Comparison of ENCODE assay signal across 8 cellular contexts in the genomic region with DNA sequence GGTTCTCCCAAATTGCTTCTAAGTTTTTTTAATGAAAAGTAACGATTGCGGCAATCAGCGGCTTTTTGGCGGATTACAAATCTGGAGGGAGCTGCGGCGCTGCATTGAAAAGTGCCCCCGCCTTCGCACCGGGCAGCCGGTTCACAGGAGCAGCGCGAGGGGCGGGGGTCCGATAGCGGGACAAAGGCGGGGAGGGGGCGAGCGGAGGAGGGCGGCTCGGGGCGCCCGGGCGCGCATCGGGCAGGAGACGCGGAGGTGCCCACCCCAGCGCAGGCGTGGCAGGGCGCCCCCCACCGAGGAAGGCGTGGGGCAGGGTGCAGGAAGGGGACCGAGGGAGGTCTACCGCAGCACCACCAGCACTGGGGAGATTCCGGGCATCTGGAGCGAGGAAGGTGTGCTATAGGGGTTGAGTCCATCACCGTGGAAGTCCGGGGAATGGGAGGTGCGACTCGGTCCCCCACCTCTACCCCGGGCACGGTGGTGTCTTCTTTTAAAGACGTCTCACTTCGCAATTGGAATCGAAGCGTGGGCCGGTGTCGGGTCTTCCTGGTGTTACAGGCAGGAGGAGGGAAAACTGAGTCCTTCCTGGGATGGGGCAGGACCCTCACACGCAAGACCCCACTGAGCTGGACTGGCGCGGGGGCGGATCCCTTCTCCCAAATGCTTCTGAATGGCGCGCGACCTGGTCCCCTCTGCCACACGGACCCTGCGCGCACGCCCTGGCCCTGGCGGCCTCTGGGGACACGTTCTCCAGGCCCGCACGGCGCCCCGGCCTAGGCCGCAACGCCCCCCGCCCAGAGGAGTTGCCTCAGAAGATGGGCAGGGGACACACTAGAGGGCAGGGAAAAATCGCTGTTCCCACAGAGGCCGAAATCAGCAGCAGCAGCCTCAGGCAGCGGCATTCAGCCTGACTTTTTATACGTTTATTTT. TPM values are rescaled to one million over a fixed set of nuclear protein-coding genes. Genes with fewer than 3 reads are reported as not detected.
A peak's percentile ranks its signal among the peaks of the same experiment; 100 is the strongest.
DNase-seq lines count a peak whose midpoint lies in the region; ATAC-seq and TF ChIP-seq lines count a peak whose summit lies in the region.

No MANE protein-coding gene starts in this region.

- DNase-seq in CD4-positive, CD25-positive, alpha-beta regulatory T cell, result no peak
- DNase-seq in endodermal cell, result peak; percentile 77
- DNase-seq in osteoblast (ENCODE audit: insufficient read length, low spot score, missing footprints), result no peak
- DNase-seq in epidermal melanocyte (ENCODE audit: insufficient read length, low spot score), result no peak
- no peak for DNase-seq in NCI-H2196 (lab: John Stamatoyannopoulos, UW; ENCODE audit: unreplicated experiment)
- DNase-seq in H4 (ENCODE audit: low spot score), result no peak

- H3K36me3 ChIP-seq in CD4-positive, CD25-positive, alpha-beta regulatory T cell (ENCODE audit: control insufficient read depth, insufficient read depth, low read length), result no peaks in the 10 kb centered on the region
- H3K36me3 ChIP-seq in SU-DHL-6 (ENCODE audit: low read length), result no peaks in the 10 kb centered on the region
- no peaks in the 10 kb centered on the region for H3K36me3 ChIP-seq in endodermal cell (ENCODE audit: control insufficient read depth, insufficient read depth, low read length)
- H3K36me3 ChIP-seq in osteoblast (ENCODE audit: insufficient read depth, low read length), result no peaks in the 10 kb centered on the region

- H3K79me2 ChIP-seq in SU-DHL-6 (ENCODE audit: insufficient read depth, low read length) (no peaks in the 10 kb centered on the region), osteoblast (ENCODE audit: insufficient read depth, low read length) (no peaks in the 10 kb centered on the region)

- H4K20me1 ChIP-seq in SU-DHL-6 (ENCODE audit: low read depth, low read length) (no peaks in the 10 kb centered on the region), osteoblast (ENCODE audit: insufficient read depth, low read length) (no peaks in the 10 kb centered on the region)

- H3K4me3 ChIP-seq in CD4-positive, CD25-positive, alpha-beta regulatory T cell (ENCODE audit: low read depth, low read length), result peak overlapping the region; percentile 76
- H3K4me3 ChIP-seq in SU-DHL-6 (ENCODE audit: insufficient read depth, low read length, poor library complexity, severe bottlenecking), result no peak overlapping the region
- H3K4me3 ChIP-seq in endodermal cell (ENCODE audit: low read length), result peak overlapping the region; percentile 62
- H3K4me3 ChIP-seq in osteoblast (ENCODE audit: insufficient read depth, low read length), result peak overlapping the region; percentile 64

- no peak overlapping the region for H3K27ac ChIP-seq in CD4-positive, CD25-positive, alpha-beta regulatory T cell (ENCODE audit: insufficient read depth, low read length, poor library complexity, severe bottlenecking)
- H3K27ac ChIP-seq in SU-DHL-6 (ENCODE audit: low read depth, low read length) (no peak overlapping the region), endodermal cell (ENCODE audit: low read depth, low read length) (no peak overlapping the region), osteoblast (ENCODE audit: low read depth, low read length) (no peak overlapping the region)

- H3K4me3 Mint-ChIP-seq in CD4-positive, CD25-positive, alpha-beta regulatory T cell, result peak overlapping the region; percentile 87 to 94 (median 92)
- peak overlapping the region; percentile 39 for H3K4me3 Mint-ChIP-seq in endodermal cell

- H2AFZ ChIP-seq in SU-DHL-6 (ENCODE audit: low read depth, low read length, severe bottlenecking), result no peak overlapping the region
- H2AFZ ChIP-seq in osteoblast (ENCODE audit: low read length), result peak overlapping the region; percentile 56

- H3K27me3 ChIP-seq in CD4-positive, CD25-positive, alpha-beta regulatory T cell (ENCODE audit: control insufficient read depth, insufficient read depth, low read length), result peaks cover 45% of the 10 kb centered on the region
- H3K27me3 ChIP-seq in SU-DHL-6 (ENCODE audit: low read length), result no peaks in the 10 kb centered on the region
- H3K27me3 ChIP-seq in endodermal cell (ENCODE audit: control insufficient read depth, insufficient read depth, low read length, poor library complexity, severe bottlenecking), result peaks cover 100% of the 10 kb centered on the region
- peaks cover 93% of the 10 kb centered on the region for H3K27me3 ChIP-seq in osteoblast (ENCODE audit: insufficient read depth, low read length)

- H3K36me3 Mint-ChIP-seq in CD4-positive, CD25-positive, alpha-beta regulatory T cell, result no peaks in the 10 kb centered on the region
- no peaks in the 10 kb centered on the region for H3K36me3 Mint-ChIP-seq in endodermal cell (ENCODE audit: low read depth)

- no peaks in the 10 kb centered on the region for H3K9me3 ChIP-seq in CD4-positive, CD25-positive, alpha-beta regulatory T cell (ENCODE audit: control insufficient read depth in 2 of 2, low read length in 2 of 2)
- H3K9me3 ChIP-seq in SU-DHL-6 (ENCODE audit: insufficient read depth, low read length) (no peaks in the 10 kb centered on the region), endodermal cell (ENCODE audit: control insufficient read depth, low read length) (no peaks in the 10 kb centered on the region), osteoblast (ENCODE audit: low read depth, low read length) (no peaks in the 10 kb centered on the region)

- peak overlapping the region; percentile 23 for H3K4me2 ChIP-seq in SU-DHL-6 (ENCODE audit: low read depth, low read length, poor library complexity, severe bottlenecking)
- peak overlapping the region; percentile 81 for H3K4me2 ChIP-seq in osteoblast (ENCODE audit: insufficient read depth, low read length)

- no peak for ATAC-seq in CD4-positive, CD25-positive, alpha-beta regulatory T cell (ENCODE audit: low read depth in 2 of 2)
- no peak for ATAC-seq in GM18868 (IDR thresholded peaks at IDR 0.05; ENCODE audit: unreplicated experiment)

- peaks cover 49% of the 10 kb centered on the region for H3K4me1 ChIP-seq in CD4-positive, CD25-positive, alpha-beta regulatory T cell (ENCODE audit: control insufficient read depth, insufficient read depth, low read length, poor library complexity, severe bottlenecking)
- H3K4me1 ChIP-seq in endodermal cell (ENCODE audit: control insufficient read depth, insufficient read depth, low read length) (peaks cover 11% of the 10 kb centered on the region), osteoblast (ENCODE audit: insufficient read depth, low read length) (peaks cover 19% of the 10 kb centered on the region)

- H3F3A ChIP-seq in SU-DHL-6 (ENCODE audit: insufficient read depth), result no peaks in the 10 kb centered on the region

- H3K27me3 Mint-ChIP-seq in CD4-positive, CD25-positive, alpha-beta regulatory T cell, result peaks cover 97% of the 10 kb centered on the region
- H3K27me3 Mint-ChIP-seq in endodermal cell (ENCODE audit: insufficient read depth), result peaks cover 98% of the 10 kb centered on the region

- no peaks in the 10 kb centered on the region for H3K9me2 ChIP-seq in SU-DHL-6 (replicated peaks; ENCODE audit: insufficient read depth, low read length)

- H3K9me3 Mint-ChIP-seq in CD4-positive, CD25-positive, alpha-beta regulatory T cell, result peaks cover 0 to 6% (median 0%) of the 10 kb centered on the region in 7 donors
- H3K9me3 Mint-ChIP-seq in endodermal cell, result no peaks in the 10 kb centered on the region

- TF ChIP-seq CTCF in SU-DHL-6 (IDR thresholded peaks at IDR 0.05; ENCODE audit: insufficient read depth, low read length, poor library complexity, severe bottlenecking) (no peak), endodermal cell (conservative IDR thresholded peaks at IDR 0.05) (no peak), osteoblast (IDR thresholded peaks at IDR 0.05; ENCODE audit: extremely low read depth, low read depth, low read length) (no peak)

- H3K9ac ChIP-seq in SU-DHL-6 (ENCODE audit: low read length), result no peak overlapping the region
- H3K9ac ChIP-seq in endodermal cell (ENCODE audit: extremely low read depth, low read length, poor library complexity, severe bottlenecking), result no peak overlapping the region

- H3K4me1 Mint-ChIP-seq in CD4-positive, CD25-positive, alpha-beta regulatory T cell, result peaks cover 5 to 50% (median 34%) of the 10 kb centered on the region in 4 donors
- peaks cover 29% of the 10 kb centered on the region for H3K4me1 Mint-ChIP-seq in endodermal cell

- 5% methylated on average over 25 to 72 of the region's 72 CpGs for WGBS in endodermal cell (ENCODE audit: insufficient coverage in 1 of 2, insufficient read length in 1 of 2), 2 experiments

- H3K27ac Mint-ChIP-seq in CD4-positive, CD25-positive, alpha-beta regulatory T cell, result no peak overlapping the region
- no peak overlapping the region for H3K27ac Mint-ChIP-seq in endodermal cell

RNA-seq across cellular contexts. Expression of a gene that starts 44.9 kb away (rescaled TPM):
- 34.1 TPM for total RNA-seq in CD4-positive, CD25-positive, alpha-beta regulatory T cell
- polyA plus RNA-seq in CD4-positive, CD25-positive, alpha-beta regulatory T cell, result 10 to 100 TPM; 32.2 to 56.2 (median 50.6) TPM
- total RNA-seq in endodermal cell (10 to 100 TPM; 16.9 to 25.3 TPM), osteoblast (36.5 and 42.3 TPM in 2 replicates)
- polyA plus RNA-seq in endodermal cell (2013, experiment 1 of 2), result 22.2 TPM
- polyA plus RNA-seq in endodermal cell (2013, experiment 2 of 2), result 30.1 TPM
- 19.0 and 29.8 TPM in 2 replicates for total RNA-seq in H4 (2014; rRNA removed; shearing (Covaris generic))

RNA-seq across cellular contexts. Expression of a gene that starts 46.3 kb away (rescaled TPM):
- not detected for total RNA-seq in CD4-positive, CD25-positive, alpha-beta regulatory T cell
- not detected for polyA plus RNA-seq in CD4-positive, CD25-positive, alpha-beta regulatory T cell
- total RNA-seq in endodermal cell (not detected), osteoblast (not detected in 2 replicates)
- 0.11 TPM for polyA plus RNA-seq in endodermal cell (2013, experiment 1 of 2)
- polyA plus RNA-seq in endodermal cell (2013, experiment 2 of 2), result 0.17 TPM
- total RNA-seq in H4 (2014; rRNA removed; shearing (Covaris generic)), result 0.39 and 0.51 TPM in 2 replicates
